ENCODE assay signal across 18 cellular contexts in genomic region chr4:182222766-182223165, GRCh38. TPM values are rescaled to one million over a fixed set of nuclear protein-coding genes. Genes with fewer than 3 reads are reported as not detected.
"Had no signal": no experiment of that assay in that cellular context is flagged by ENCODE, and none has a peak within 500 bp of the region (broad histone marks: within the 10 kb centered on the region; RNA-seq: fewer than 3 reads in every experiment).

No MANE protein-coding gene starts in this region.

- H3K27me3 ChIP-seq: hepatocyte, stomach, upper lobe of left lung, uterus had no signal

- H3K79me2 ChIP-seq: hepatocyte had no signal

- H2AFZ ChIP-seq: hepatocyte had no signal

- H3K4me1 ChIP-seq: stomach, upper lobe of left lung, uterus had no signal

- H3K36me3 ChIP-seq: stomach, upper lobe of left lung, uterus had no signal

- H3K9me3 Mint-ChIP-seq: dendritic cell treated with granulocyte-macrophage colony-stimulating factor and Interleukin-4, amounts not matched to agents 40 ng/mL and 50 ng/mL, for 4 days; natural killer cell; neural crest cell had no signal

- H3K4me2 ChIP-seq: hepatocyte had no signal

- H3K4me3 ChIP-seq: hepatocyte, stomach, upper lobe of left lung, uterus had no signal

- H3K4me1 Mint-ChIP-seq: natural killer cell, neural crest cell had no signal

- H3K27ac ChIP-seq: hepatocyte, stomach, upper lobe of left lung, uterus had no signal

- H3K36me3 Mint-ChIP-seq: natural killer cell had no signal

- H3K27ac Mint-ChIP-seq: dendritic cell treated with granulocyte-macrophage colony-stimulating factor and Interleukin-4, amounts not matched to agents 40 ng/mL and 50 ng/mL, for 4 days; effector memory CD8-positive, alpha-beta T cell; natural killer cell; progenitor cell of endocrine pancreas had no signal

- H3K27me3 Mint-ChIP-seq: dendritic cell treated with granulocyte-macrophage colony-stimulating factor and Interleukin-4, amounts not matched to agents 40 ng/mL and 50 ng/mL, for 4 days; effector memory CD8-positive, alpha-beta T cell; progenitor cell of endocrine pancreas had no signal

- ATAC-seq: effector memory CD8-positive, alpha-beta T cell; natural killer cell; right cardiac atrium had no signal

- H3K9me3 ChIP-seq: stomach, upper lobe of left lung, uterus had no signal

- DNase-seq: effector memory CD8-positive, alpha-beta T cell; foreskin melanocyte; head of caudate nucleus; kidney glomerular epithelial cell; mammary epithelial cell; natural killer cell; right cardiac atrium; small intestine; stimulated activated CD4-positive, alpha-beta T cell treated with anti-CD3 and anti-CD28 coated beads, Interleukin-12 subunit alpha, Interleukin-12 subunit beta, amount 100 ng/mL, for 4 hours; stimulated activated naive CD4-positive, alpha-beta T cell; stomach; substantia nigra; upper lobe of left lung; uterus had no signal

- H3K4me3 Mint-ChIP-seq: dendritic cell treated with granulocyte-macrophage colony-stimulating factor and Interleukin-4, amounts not matched to agents 40 ng/mL and 50 ng/mL, for 4 days; effector memory CD8-positive, alpha-beta T cell; natural killer cell; neural crest cell had no signal

RNA-seq across cellular contexts. Expression of gene TENM3, which starts 20.4 kb away (rescaled TPM):
- total RNA-seq: natural killer cell had no signal
